18 cellular contexts compared by ENCODE assay signal in genomic region chr12:112971248-112971647, GRCh38. TPM values are rescaled to one million over a fixed set of nuclear protein-coding genes. Genes with fewer than 3 reads are reported as not detected.
DNase-seq lines count a peak whose midpoint lies in the region; ATAC-seq and TF ChIP-seq lines count a peak whose summit lies in the region.
"Had no signal": no experiment of that assay in that cellular context is flagged by ENCODE, and none has a peak within 500 bp of the region (broad histone marks: within the 10 kb centered on the region; RNA-seq: fewer than 3 reads in every experiment).

No MANE protein-coding gene starts in this region.

- ATAC-seq in Panc1, result no peak
- ATAC-seq in left ventricle myocardium superior, result peak; percentile 57
- ATAC-seq in GM19395 (IDR thresholded peaks at IDR 0.05; ENCODE audit: unreplicated experiment), result no peak
- no peak for ATAC-seq in gastrocnemius medialis
- no peak for ATAC-seq in left lung
- ATAC-seq in GM18505 (IDR thresholded peaks at IDR 0.05; ENCODE audit: unreplicated experiment), result no peak
- ATAC-seq: gastroesophageal sphincter had no signal

- H3K4me3 ChIP-seq in BLaER1 (no peak overlapping the region), Panc1 (ENCODE audit: low read depth in 2 of 2, low read length in 2 of 2) (no peak overlapping the region), gastrocnemius medialis (no peak overlapping the region), left lung (no peak overlapping the region)
- H3K4me3 ChIP-seq: gastroesophageal sphincter had no signal

- H3K9me3 ChIP-seq in BLaER1 (no peaks in the 10 kb centered on the region), Panc1 (ENCODE audit: control insufficient read depth, insufficient read depth, low read depth, low read length) (no peaks in the 10 kb centered on the region), gastrocnemius medialis (no peaks in the 10 kb centered on the region), left lung (no peaks in the 10 kb centered on the region)
- H3K9me3 ChIP-seq: gastroesophageal sphincter had no signal

- H3K27ac ChIP-seq in BLaER1 (peak overlapping the region; percentile 29), Panc1 (ENCODE audit: low read length) (no peak overlapping the region), gastrocnemius medialis (no peak overlapping the region), left lung (peak overlapping the region in 1 of 2 donors; percentile 2)
- H3K27ac ChIP-seq: gastroesophageal sphincter had no signal

- no peak overlapping the region; the same call in 1 of the 2 replicates for H3K9ac ChIP-seq in BLaER1

- peak; percentile 2 for DNase-seq in GM13976 (ENCODE audit: low spot score)
- DNase-seq in Panc1 (ENCODE audit: low read depth, low spot score), result no peak
- DNase-seq in left ventricle myocardium superior, result peak; percentile 50
- no peak for DNase-seq in gastrocnemius medialis
- DNase-seq in left lung, result no peak
- DNase-seq: activated B cell treated with CpG ODN at 0.5 μM for 24 hours; activated CD8-positive, alpha-beta memory T cell treated with anti-CD3 and anti-CD28 coated beads, Interleukin-2, amount 50 U/mL, for 48 hours; caudate nucleus; kidney; NCI-H1930; stimulated activated CD4-positive, alpha-beta T cell treated with anti-CD3 and anti-CD28 coated beads, Interleukin-1b, Interleukin-23, amount 100 ng/mL, for 48 hours; SW 1271 had no signal

- H3K36me3 ChIP-seq in BLaER1 (peaks cover 24% of the 10 kb centered on the region), Panc1 (ENCODE audit: control insufficient read depth, insufficient read depth, low read length) (no peaks in the 10 kb centered on the region), gastrocnemius medialis (no peaks in the 10 kb centered on the region), left lung (peaks cover 0 to 51% of the 10 kb centered on the region in 2 donors)

- CTCF ChIA-PET in Panc1 (lab: Charles Lee), result no interaction called here

- H4K20me1 ChIP-seq in BLaER1, result no peaks in the 10 kb centered on the region

- TF ChIP-seq POLR2A in gastrocnemius medialis (IDR thresholded peaks at IDR 0.05), result no peak
- no peak for TF ChIP-seq POLR2A in GM18505 (IDR thresholded peaks at IDR 0.05; ENCODE audit: borderline replicate concordance, extremely low read depth, insufficient read depth, insufficient read length)

- intact Hi-C loops in Panc1 (cut with micrococcal nuclease; ENCODE audit: unreplicated experiment) (no loop called here), left ventricle myocardium superior (cut with micrococcal nuclease) (no loop called here), gastrocnemius medialis (cut with DNase I; ENCODE audit: low total_unique reads) (no loop called here), left lung (cut with DNase I) (no loop called here)

- H3K27me3 ChIP-seq in BLaER1, result no peaks in the 10 kb centered on the region
- H3K27me3 ChIP-seq in Panc1 (ENCODE audit: control insufficient read depth, insufficient read depth, low read length), result no peaks in the 10 kb centered on the region
- H3K27me3 ChIP-seq in gastrocnemius medialis, result no peaks in the 10 kb centered on the region
- H3K27me3 ChIP-seq in left lung, result no peaks in the 10 kb centered on the region
- H3K27me3 ChIP-seq: gastroesophageal sphincter had no signal

- H3K4me1 ChIP-seq in BLaER1, result peaks cover 41% of the 10 kb centered on the region
- no peaks in the 10 kb centered on the region for H3K4me1 ChIP-seq in Panc1 (ENCODE audit: control insufficient read depth, insufficient read depth, low read length)
- no peaks in the 10 kb centered on the region for H3K4me1 ChIP-seq in gastrocnemius medialis
- H3K4me1 ChIP-seq in left lung, result peaks cover 0 to 3% of the 10 kb centered on the region in 2 donors
- H3K4me1 ChIP-seq: gastroesophageal sphincter had no signal

- H3K4me2 ChIP-seq in BLaER1, result peak overlapping the region; percentile 80

- TF ChIP-seq CTCF in GM13976 (IDR thresholded peaks at IDR 0.05; ENCODE audit: borderline replicate concordance, control extremely low read depth, extremely low read depth, insufficient read depth, missing control alignments) (no peak), Panc1 (IDR thresholded peaks at IDR 0.05) (no peak), gastrocnemius medialis (IDR thresholded peaks at IDR 0.05 in 4 of 5, conservative IDR thresholded peaks at IDR 0.05 in 1 of 5) (no peak), left lung (IDR thresholded peaks at IDR 0.05) (no peak)

- POLR2A ChIA-PET in Panc1 (lab: Charles Lee), result no interaction called here

- BruUV-seq in Panc1 (replicated peaks; lab: Mats Ljungman, UMichigan), result TSS peak; percentile 45

- in situ Hi-C loops in GM13976 (cut with MboI; ENCODE audit: low sequenced_read_pairs, unreplicated experiment), result no loop called here
- in situ Hi-C loops in Panc1 (cut with HindIII; ENCODE audit: low pct_unique_long_range_greater_than_20kb, low sequenced_read_pairs), result no loop called here
- in situ Hi-C loops in gastrocnemius medialis (cut with MboI; ENCODE audit: low sequenced_read_pairs in 4 of 4), result no loop called here

RNA-seq across cellular contexts. Expression of gene OAS2, which starts 7.1 kb away (rescaled TPM):
- 2.7 TPM for total RNA-seq in Panc1 (2021; ENCODE audit: unreplicated experiment)
- polyA plus RNA-seq in Panc1 (2012; ENCODE audit: insufficient read length), result 0.73 TPM
- total RNA-seq in left ventricle myocardium superior, result 8.0 TPM
- total RNA-seq in gastrocnemius medialis, result 1 to 10 TPM; 1.7 to 5.2 (median 2.5) TPM
- 10 to 100 TPM; 24.0 to 35.3 TPM for total RNA-seq in left lung
- total RNA-seq: H1, progenitor cell of endocrine pancreas had no signal

RNA-seq across cellular contexts. Expression of gene OAS3, which starts 33.0 kb away (rescaled TPM):
- 33.3 TPM for total RNA-seq in Panc1 (2021; ENCODE audit: unreplicated experiment)
- polyA plus RNA-seq in Panc1 (2012; ENCODE audit: insufficient read length), result 16.1 TPM
- total RNA-seq in left ventricle myocardium superior, result 6.2 TPM
- total RNA-seq in gastrocnemius medialis, result 1 to 10 TPM; 1.4 to 5.3 (median 4.2) TPM
- 10 to 100 TPM; 35.8 to 47.5 TPM for total RNA-seq in left lung

Comparison
In these comparisons a context has a peak if more than half of its experiments do, and no peak if none do; other contexts are left out.
1. DNase-seq: peak in GM13976 (single experiment) and left ventricle myocardium superior (single experiment); none in Panc1 (single experiment), gastrocnemius medialis (0 of 2) and left lung (0 of 2).